ENCODE assay signal across 11 cellular contexts in genomic region chr19:55387736-55388497, GRCh38. TPM values are rescaled to one million over a fixed set of nuclear protein-coding genes. Genes with fewer than 3 reads are reported as not detected.
A peak's percentile ranks its signal among the peaks of the same experiment; 100 is the strongest.
DNase-seq lines count a peak whose midpoint lies in the region; ATAC-seq, FAIRE-seq and TF ChIP-seq lines count a peak whose summit lies in the region.
"Had no signal": no experiment of that assay in that cellular context is flagged by ENCODE, and none has a peak within 500 bp of the region (broad histone marks: within the 10 kb centered on the region; RNA-seq: fewer than 3 reads in every experiment).

No MANE protein-coding gene starts in this region.

- H3K9me3 ChIP-seq in left ventricle myocardium inferior (replicated peaks) (no peaks in the 10 kb centered on the region), kidney (ENCODE audit: control insufficient read depth in 1 of 2, low read length in 2 of 2) (no peaks in the 10 kb centered on the region), thoracic aorta (no peaks in the 10 kb centered on the region)

- H3K9me3 Mint-ChIP-seq in activated naive CD4-positive, alpha-beta T cell treated with anti-CD3 and anti-CD28 coated beads, Interleukin-2, amount 50 U/mL, for 72 hours = no peaks in the 10 kb centered on the region

- FAIRE-seq in kidney (lab: Jason Lieb, UNC) = no peak

- H3K27ac ChIP-seq in left ventricle myocardium inferior (replicated peaks) = no peak overlapping the region
- no peak overlapping the region for H3K27ac ChIP-seq in kidney (ENCODE audit: low read depth in 2 of 2, low read length in 2 of 2)
- no peak overlapping the region for H3K27ac ChIP-seq in thoracic aorta

- H3K36me3 ChIP-seq in left ventricle myocardium inferior (peaks cover 50% of the 10 kb centered on the region), kidney (ENCODE audit: control insufficient read depth in 1 of 2, insufficient read depth in 2 of 2, low read length in 2 of 2) (peaks cover 10 to 27% of the 10 kb centered on the region in 2 donors), thoracic aorta (peaks cover 9% of the 10 kb centered on the region)

- DNase-seq in left ventricle myocardium inferior = no peak
- no peak for DNase-seq in left cardiac atrium
- DNase-seq in activated naive CD4-positive, alpha-beta T cell treated with anti-CD3 and anti-CD28 coated beads, Interleukin-2, amount 50 U/mL, for 72 hours (ENCODE audit: low spot score in 2 of 2) = no peak
- DNase-seq in kidney = no peak
- no peak for DNase-seq in thoracic aorta (ENCODE audit: low spot score)
- DNase-seq in NK-92 treated with Interleukin-12 subunit alpha and Interleukin-12 subunit beta, amount 100 ng/mL, for 24 hours (lab: John Stamatoyannopoulos, UW) = no peak
- DNase-seq: amniotic stem cell had no signal

- H3K36me3 Mint-ChIP-seq in activated naive CD4-positive, alpha-beta T cell treated with anti-CD3 and anti-CD28 coated beads, Interleukin-2, amount 50 U/mL, for 72 hours = peaks cover 34 to 41% of the 10 kb centered on the region in 2 donors

- ATAC-seq in left cardiac atrium (no peak), thoracic aorta (ENCODE audit: insufficient number of reproducible peaks, low FRiP score, low read depth) (no peak), GM21526 (IDR thresholded peaks at IDR 0.05; ENCODE audit: low FRiP score, unreplicated experiment) (no peak), HG02623 (IDR thresholded peaks at IDR 0.05; ENCODE audit: unreplicated experiment) (no peak)
- ATAC-seq in activated naive CD4-positive, alpha-beta T cell treated with anti-CD3 and anti-CD28 coated beads, Interleukin-2, amount 50 U/mL, for 72 hours = no peak

- intact Hi-C loops in left ventricle myocardium inferior (cut with micrococcal nuclease) (no loop called here), left cardiac atrium (cut with DNase I) (loop anchor here in 1 of 2 donors (10.0 kb wide), 1 partner anchor 83 kb away; no protein-coding TSS in a partner anchor), kidney (cut with DNase I) (no loop called here)

- no peak for TF ChIP-seq CTCF in left ventricle myocardium inferior (IDR thresholded peaks at IDR 0.05; ENCODE audit: borderline replicate concordance)
- TF ChIP-seq CTCF in kidney (IDR thresholded peaks at IDR 0.05; ENCODE audit: borderline replicate concordance, extremely low read depth, insufficient read depth) = no peak
- TF ChIP-seq CTCF in thoracic aorta (IDR thresholded peaks at IDR 0.05) = no peak

- peaks cover 70% of the 10 kb centered on the region for H3K4me1 ChIP-seq in left ventricle myocardium inferior
- H3K4me1 ChIP-seq in kidney (ENCODE audit: control insufficient read depth in 1 of 2, insufficient read depth in 1 of 2, low read depth in 1 of 2, low read length in 2 of 2) = peaks cover 25 to 46% of the 10 kb centered on the region in 2 donors
- H3K4me1 ChIP-seq in thoracic aorta (ENCODE audit: control insufficient read depth in 1 of 2, low read depth in 2 of 2) = peaks cover 31 to 52% of the 10 kb centered on the region in 2 donors

- peak overlapping the region in 1 of 2 donors; percentile 95 for H3K9ac ChIP-seq in kidney (ENCODE audit: low read length in 2 of 2)

- H3K27me3 ChIP-seq in left ventricle myocardium inferior (ENCODE audit: low read depth) = no peaks in the 10 kb centered on the region
- H3K27me3 ChIP-seq in thoracic aorta (replicated peaks; ENCODE audit: insufficient read depth) = no peaks in the 10 kb centered on the region

- H3K27ac Mint-ChIP-seq in activated naive CD4-positive, alpha-beta T cell treated with anti-CD3 and anti-CD28 coated beads, Interleukin-2, amount 50 U/mL, for 72 hours = peak overlapping the region; percentile 96 to 100

- peak overlapping the region; percentile 85 for H3K4me3 ChIP-seq in left ventricle myocardium inferior
- peak overlapping the region; percentile 30 to 99 for H3K4me3 ChIP-seq in kidney (ENCODE audit: low read length in 2 of 2)
- peak overlapping the region; percentile 99 for H3K4me3 ChIP-seq in thoracic aorta

RNA-seq across cellular contexts. Expression of gene RPL28, which starts 2.2 kb away (rescaled TPM):
- total RNA-seq in left ventricle myocardium inferior (559 TPM), left cardiac atrium (100 to 1,000 TPM; 789 to 866 TPM), kidney (1,259 TPM), thoracic aorta (100 to 1,000 TPM; 175 to 274 TPM)
- total RNA-seq in activated naive CD4-positive, alpha-beta T cell treated with anti-CD3 and anti-CD28 coated beads, Interleukin-2, amount 50 U/mL, for 72 hours = 1,000 to 10,000 TPM; 2,540 to 2,693 TPM
- polyA plus RNA-seq in kidney (ENCODE audit: insufficient read depth, low read depth, low replicate concordance) = 1,453 TPM

RNA-seq across cellular contexts. Expression of gene TMEM238, which starts 3.8 kb away (rescaled TPM):
- total RNA-seq in left ventricle myocardium inferior = 0.69 TPM
- under 1 TPM; 0.84 to 0.97 TPM for total RNA-seq in left cardiac atrium
- total RNA-seq in activated naive CD4-positive, alpha-beta T cell treated with anti-CD3 and anti-CD28 coated beads, Interleukin-2, amount 50 U/mL, for 72 hours = 1 to 10 TPM; 4.5 to 7.8 TPM
- total RNA-seq in kidney = 24.3 TPM
- 8.1 TPM for polyA plus RNA-seq in kidney (ENCODE audit: insufficient read depth, low read depth, low replicate concordance)
- total RNA-seq in thoracic aorta = 1 to 10 TPM in 1 of 2 donors, not detected in 1; 4.2 TPM

RNA-seq across cellular contexts. Expression of gene TMEM190, which starts 11.3 kb away (rescaled TPM):
- not detected for total RNA-seq in left ventricle myocardium inferior
- total RNA-seq in left cardiac atrium = not detected
- total RNA-seq in activated naive CD4-positive, alpha-beta T cell treated with anti-CD3 and anti-CD28 coated beads, Interleukin-2, amount 50 U/mL, for 72 hours = not detected
- total RNA-seq in kidney = not detected
- polyA plus RNA-seq in kidney (ENCODE audit: insufficient read depth, low read depth, low replicate concordance) = not detected
- total RNA-seq in thoracic aorta = not detected
- total RNA-seq: NCI-H460, pulmonary artery endothelial cell had no signal

RNA-seq across cellular contexts. Expression of gene IL11, which starts 17.7 kb away (rescaled TPM):
- total RNA-seq in left ventricle myocardium inferior (not detected), left cardiac atrium (not detected), kidney (0.47 TPM), thoracic aorta (under 1 TPM in 1 of 2 donors, not detected in 1; 0.92 TPM)
- total RNA-seq in activated naive CD4-positive, alpha-beta T cell treated with anti-CD3 and anti-CD28 coated beads, Interleukin-2, amount 50 U/mL, for 72 hours = under 1 TPM in 1 of 2 donors, not detected in 1; 0.32 TPM
- polyA plus RNA-seq in kidney (ENCODE audit: insufficient read depth, low read depth, low replicate concordance) = 0.37 TPM

RNA-seq across cellular contexts. Expression of gene UBE2S, which starts 19.7 kb away (rescaled TPM):
- total RNA-seq in left ventricle myocardium inferior (33.2 TPM), left cardiac atrium (10 to 100 TPM; 18.1 to 29.9 TPM), kidney (16.8 TPM), thoracic aorta (10 to 100 TPM; 16.3 to 17.9 TPM)
- total RNA-seq in activated naive CD4-positive, alpha-beta T cell treated with anti-CD3 and anti-CD28 coated beads, Interleukin-2, amount 50 U/mL, for 72 hours = 100 to 1,000 TPM; 192 to 343 TPM
- polyA plus RNA-seq in kidney (ENCODE audit: insufficient read depth, low read depth, low replicate concordance) = 20.8 TPM
